8 cellular contexts compared by ENCODE assay signal in the genomic region with DNA sequence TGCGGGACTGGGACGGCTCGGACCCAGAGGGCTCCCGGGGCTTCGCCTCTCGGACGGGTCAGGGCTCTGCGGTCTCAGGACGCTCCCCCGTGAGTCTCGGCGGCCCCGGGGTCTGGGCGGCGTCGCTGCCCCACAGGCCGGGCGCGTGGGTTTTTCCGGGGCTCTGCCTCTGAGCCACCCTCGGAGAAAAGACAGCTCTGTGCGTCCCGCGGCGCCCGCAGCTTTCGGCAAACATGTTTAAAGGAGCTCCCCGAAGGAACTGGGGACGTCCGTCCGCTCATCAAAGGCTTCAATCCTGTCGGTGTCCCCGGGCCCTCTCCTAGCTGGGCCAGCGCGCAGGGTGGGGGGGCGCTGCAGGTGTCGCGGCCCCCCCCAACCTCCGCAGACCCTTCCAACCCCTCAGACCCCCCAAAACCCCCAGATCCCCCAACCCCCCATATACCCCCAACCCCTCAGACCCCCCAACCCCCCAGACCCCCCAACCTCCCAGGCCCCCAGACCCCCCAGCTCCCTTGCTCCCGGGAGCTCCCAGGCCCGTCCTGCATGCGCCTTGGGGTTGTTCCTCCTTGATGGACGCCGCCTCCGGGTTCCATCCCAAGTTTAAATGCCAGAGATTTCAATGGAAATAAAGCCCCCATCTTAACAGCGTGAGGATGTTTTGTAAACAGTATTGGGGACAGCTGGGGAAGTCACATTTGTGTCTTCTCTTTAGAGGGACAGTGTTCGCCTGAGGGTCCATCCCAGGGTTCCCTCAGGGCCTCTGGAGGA. TPM values are rescaled to one million over a fixed set of nuclear protein-coding genes. Genes with fewer than 3 reads are reported as not detected.
DNase-seq lines count a peak whose midpoint lies in the region; ATAC-seq, FAIRE-seq and TF ChIP-seq lines count a peak whose summit lies in the region.

No MANE protein-coding gene starts in this region.

- H3K9me2 ChIP-seq in HCT116 (ENCODE audit: insufficient read depth), result no peaks in the 10 kb centered on the region

- TF ChIP-seq CTCF in HCT116 (IDR thresholded peaks at IDR 0.05 in 2 of 3, conservative IDR thresholded peaks at IDR 0.05 in 1 of 3; ENCODE audit: borderline replicate concordance in 1 of 3, insufficient read depth in 1 of 3, low read depth in 2 of 3, low read length in 2 of 3), result no peak
- no peak for TF ChIP-seq CTCF in esophagus muscularis mucosa (IDR thresholded peaks at IDR 0.05)
- TF ChIP-seq CTCF in ovary (IDR thresholded peaks at IDR 0.05), result no peak

- no peak for TF ChIP-seq RAD21 in HCT116 (IDR thresholded peaks at IDR 0.05; ENCODE audit: low read depth)

- BruUV-seq in HCT116 (replicated peaks; lab: Mats Ljungman, UMichigan), result no TSS peak

- WGBS in esophagus muscularis mucosa, result 50% methylated on average over 2 of the region's 47 CpGs
- WGBS in ovary, 3 donors, result 6 to 11% (median 11%) methylated on average over 19 to 47 of the region's 47 CpGs

- peak; percentile 6 for DNase-seq in ACHN
- DNase-seq in HCT116 (ENCODE audit: low read depth, low spot score), result no peak
- DNase-seq in activated CD4-positive, alpha-beta T cell treated with anti-CD3 and anti-CD28 coated beads, Interleukin-2, amount 50 U/mL, for 1 hour, result peak; percentile 38
- DNase-seq in esophagus muscularis mucosa (ENCODE audit: extremely low spot score), result no peak
- DNase-seq in ovary, result peak in 1 of 5 donors; percentile 47
- no peak for DNase-seq in Kasumi-1 (lab: John Stamatoyannopoulos, UW)
- no peak for DNase-seq in GM12891 (ENCODE audit: insufficient read length, low spot score)

- in situ Hi-C loops in ACHN (cut with HindIII; ENCODE audit: low pct_ligation_motif_present, low pct_unique_long_range_greater_than_20kb, low sequenced_read_pairs), result no loop called here

- peak overlapping the region; percentile 57 to 74 for H3K4me3 ChIP-seq in HCT116 (replicated peaks in 1 of 2; ENCODE audit: low read depth in 1 of 2, low read length in 2 of 2)
- H3K4me3 ChIP-seq in esophagus muscularis mucosa, result peak overlapping the region; percentile 79 to 98 (median 98)
- peak overlapping the region; percentile 47 for H3K4me3 ChIP-seq in ovary

- H3K36me3 ChIP-seq in HCT116 (ENCODE audit: control insufficient read depth in 1 of 2, insufficient read depth in 2 of 2, low read length in 2 of 2) (peaks cover 0 to 10% of the 10 kb centered on the region in 2 experiments; a peak in 2 of 4 replicates), esophagus muscularis mucosa (peaks cover 0 to 13% (median 3%) of the 10 kb centered on the region in 4 donors), ovary (no peaks in the 10 kb centered on the region)

- H3K4me1 ChIP-seq in HCT116 (ENCODE audit: control insufficient read depth in 1 of 2, insufficient read depth in 2 of 2, low read length in 2 of 2) (peaks cover 3 to 12% of the 10 kb centered on the region in 2 experiments; a peak in 3 of 4 replicates), esophagus muscularis mucosa (peaks cover 10 to 31% (median 25%) of the 10 kb centered on the region in 4 donors), ovary (ENCODE audit: insufficient read depth) (peaks cover 3% of the 10 kb centered on the region)

- no peak for TF ChIP-seq POLR2A in HCT116 (IDR thresholded peaks at IDR 0.05; ENCODE audit: borderline replicate concordance, extremely low read depth, insufficient read depth, insufficient read length)
- no peak for TF ChIP-seq POLR2A in esophagus muscularis mucosa (IDR thresholded peaks at IDR 0.05; ENCODE audit: low read depth)
- TF ChIP-seq POLR2A in ovary (IDR thresholded peaks at IDR 0.05), result no peak
- no peak for TF ChIP-seq POLR2A in GM12891 (IDR thresholded peaks at IDR 0.05; ENCODE audit: low read depth, low read length)

- POLR2A ChIA-PET in HCT116 (lab: Charles Lee), result no interaction called here

- no peak overlapping the region for H2AFZ ChIP-seq in HCT116 (ENCODE audit: low read depth, low read length, poor library complexity, severe bottlenecking)

- peak overlapping the region; percentile 44; the same call in 1 of the 2 replicates for H3K27ac ChIP-seq in HCT116 (ENCODE audit: low read depth, low read length)
- H3K27ac ChIP-seq in esophagus muscularis mucosa (replicated peaks in 1 of 4), result peak overlapping the region in 2 of 4 donors; percentile 60 to 84
- no peak overlapping the region for H3K27ac ChIP-seq in ovary

- peaks cover 29% of the 10 kb centered on the region for H3K79me2 ChIP-seq in HCT116 (ENCODE audit: insufficient read depth, low read length)

- intact Hi-C loops in HCT116 (cut with micrococcal nuclease), result loop anchor here (5.0 kb wide), 1 partner anchor 140 kb away; no protein-coding TSS in a partner anchor
- intact Hi-C loops in esophagus muscularis mucosa (cut with DNase I), result loop anchor here (10.0 kb wide), 1 partner anchor 258 kb away; the partner anchor contains the start of gene AURKAIP1
- intact Hi-C loops in ovary (cut with DNase I), result loop anchor here in 1 of 4 donors (10.0 kb wide), 1 partner anchor 258 kb away; the partner anchor contains the start of gene AURKAIP1

- no peak for TF ChIP-seq EP300 in esophagus muscularis mucosa (IDR thresholded peaks at IDR 0.05)
- TF ChIP-seq EP300 in ovary (IDR thresholded peaks at IDR 0.05), result no peak

- peak overlapping the region; percentile 90 for H3K4me2 ChIP-seq in HCT116 (ENCODE audit: low read length)

- RAD21 ChIA-PET in HCT116 (lab: Charles Lee; ENCODE audit: low non-redundant PET in 1 of 2, low total read pairs in 2 of 2, uncharacterized antibody in 2 of 2, unreplicated experiment in 2 of 2), result interaction anchor here in 1 of 2 experiments (0.9 kb wide), 1 partner anchor 37 kb away, joined by 3 read pairs; no protein-coding TSS in a partner anchor

- H3K27me3 ChIP-seq in HCT116 (ENCODE audit: insufficient read depth, low read length), result no peaks in the 10 kb centered on the region
- peaks cover 0 to 46% (median 3%) of the 10 kb centered on the region in 4 donors for H3K27me3 ChIP-seq in esophagus muscularis mucosa
- H3K27me3 ChIP-seq in ovary, result no peaks in the 10 kb centered on the region

- FAIRE-seq in GM12891 (lab: Jason Lieb, UNC), result no peak

- H3K9me3 ChIP-seq in HCT116 (ENCODE audit: control insufficient read depth in 1 of 2, insufficient read depth in 1 of 2, low read depth in 1 of 2, low read length in 2 of 2) (no peaks in the 10 kb centered on the region), esophagus muscularis mucosa (peaks cover 0 to 4% (median 0%) of the 10 kb centered on the region in 4 donors), ovary (no peaks in the 10 kb centered on the region)

- CTCF ChIA-PET in HCT116 (lab: Charles Lee), result no interaction called here

- ATAC-seq in HCT116 (no peak), HG03342 (IDR thresholded peaks at IDR 0.05; ENCODE audit: unreplicated experiment) (no peak)

- no peaks in the 10 kb centered on the region for H4K20me1 ChIP-seq in HCT116 (ENCODE audit: insufficient read depth)

- peak overlapping the region; percentile 60 for H3K9ac ChIP-seq in HCT116 (ENCODE audit: low read length)

TF ChIP-seq in HCT116, 20 proteins besides CTCF, POLR2A, EP300 and RAD21 (continues in another document):
- TF ChIP-seq EGR1 (IDR thresholded peaks at IDR 0.05; ENCODE audit: low read depth), result no peak
- no peak for TF ChIP-seq ZNF274 (IDR thresholded peaks at IDR 0.05; ENCODE audit: low read depth, low read length)
- no peak for TF ChIP-seq CEBPB (IDR thresholded peaks at IDR 0.05; ENCODE audit: low read depth)

TF ChIP-seq in GM12891, 5 proteins besides CTCF, POLR2A, EP300 and RAD21:
- TF ChIP-seq POLR2AphosphoS5 (IDR thresholded peaks at IDR 0.05; ENCODE audit: low read depth, low read length), result no peak
- TF ChIP-seq SPI1 (IDR thresholded peaks at IDR 0.05; ENCODE audit: low read depth, low read length), result no peak
- TF ChIP-seq PAX5 (IDR thresholded peaks at IDR 0.05; ENCODE audit: insufficient read depth, low read length, severe bottlenecking), result no peak
- TF ChIP-seq TAF1 (IDR thresholded peaks at IDR 0.05; ENCODE audit: low read depth, low read length), result no peak
- TF ChIP-seq POU2F2 (IDR thresholded peaks at IDR 0.05; ENCODE audit: low read depth, low read length), result no peak

RNA-seq across cellular contexts. Expression of gene C1orf159, which starts 1.0 kb away (rescaled TPM):
- 22.7 TPM for total RNA-seq in HCT116 (2021; ENCODE audit: unreplicated experiment)
- polyA plus RNA-seq in HCT116 (2012), result 11.0 and 13.4 TPM in 2 replicates
- 10 to 100 TPM in 1 of 4 donors, 1 to 10 TPM in 3; 4.2 to 11.9 (median 8.5) TPM for total RNA-seq in esophagus muscularis mucosa
- total RNA-seq in ovary, result 10 to 100 TPM in 4 of 7 donors, 1 to 10 TPM in 3; 5.3 to 22.1 (median 10.7) TPM
- 1 to 10 TPM in 1 of 2 donors, under 1 TPM in 1; 0.28 to 8.5 TPM for polyA plus RNA-seq in ovary
- 7.1 TPM for polyA plus RNA-seq in GM12891 (2012; ENCODE audit: low read depth, missing spikeins)

RNA-seq across cellular contexts. Expression of gene RNF223, which starts 42.8 kb away (rescaled TPM):
- 6.3 TPM for total RNA-seq in HCT116 (2021; ENCODE audit: unreplicated experiment)
- polyA plus RNA-seq in HCT116 (2012), result 8.6 and 8.7 TPM in 2 replicates
- total RNA-seq in esophagus muscularis mucosa, result not detected
- under 1 TPM in 2 of 7 donors, not detected in 5; 0.36 to 0.92 TPM for total RNA-seq in ovary
- not detected for polyA plus RNA-seq in ovary
- polyA plus RNA-seq in GM12891 (2012; ENCODE audit: low read depth, missing spikeins), result 0.08 TPM

RNA-seq across cellular contexts. Expression of gene TTLL10, which starts 56.8 kb away (rescaled TPM):
- total RNA-seq in HCT116 (2021; ENCODE audit: unreplicated experiment) (0.10 TPM), esophagus muscularis mucosa (under 1 TPM in 1 of 4 donors, not detected in 3; 0.17 TPM), ovary (1 to 10 TPM in 3 of 7 donors, under 1 TPM in 2, not detected in 2; 0.60 to 7.0 (median 1.1) TPM)
- polyA plus RNA-seq in HCT116 (2012), result 0.03 TPM in 1 of 2 replicates, not detected in the other
- not detected for polyA plus RNA-seq in ovary
- polyA plus RNA-seq in GM12891 (2012; ENCODE audit: low read depth, missing spikeins), result not detected

Comparison
In these comparisons a context has a peak if more than half of its experiments do, and no peak if none do; other contexts are left out.
1. DNase-seq: peak in ACHN (single experiment) and activated CD4-positive, alpha-beta T cell treated with anti-CD3 and anti-CD28 coated beads, Interleukin-2, amount 50 U/mL, for 1 hour (single experiment); none in HCT116 (single experiment), esophagus muscularis mucosa (single experiment), Kasumi-1 (0 of 2) and GM12891 (single experiment).
2. H3K4me3 ChIP-seq: peak in every context shown above with its lines; median percentile 98 in esophagus muscularis mucosa; 66 in HCT116; 47 in ovary.